In the genomic region with DNA sequence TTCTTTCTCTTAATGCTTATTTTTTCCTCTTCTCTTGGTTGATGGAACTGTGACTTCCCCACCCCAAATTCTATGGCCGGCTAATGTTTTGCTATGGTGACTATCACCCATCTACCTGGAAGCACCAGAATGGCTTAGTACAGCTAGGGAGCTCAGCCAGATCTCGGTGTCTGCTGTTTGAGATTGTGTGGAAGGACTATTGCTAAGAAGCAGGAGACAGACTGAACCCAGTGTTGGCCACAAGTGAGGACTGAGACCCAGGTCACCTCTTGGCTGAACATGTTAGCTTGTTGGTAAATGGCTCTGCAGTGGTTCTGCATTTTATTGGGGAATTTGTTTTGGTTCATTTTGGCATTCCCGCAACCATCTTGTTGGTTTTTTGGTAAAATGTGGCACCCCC, we compare ENCODE assay signal across 9 cellular contexts. TPM values are rescaled to one million over a fixed set of nuclear protein-coding genes. Genes with fewer than 3 reads are reported as not detected.
DNase-seq lines count a peak whose midpoint lies in the region; ATAC-seq and TF ChIP-seq lines count a peak whose summit lies in the region.
"Had no signal": no experiment of that assay in that cellular context is flagged by ENCODE, and none has a peak within 500 bp of the region (broad histone marks: within the 10 kb centered on the region; RNA-seq: fewer than 3 reads in every experiment).

No MANE protein-coding gene starts in this region.

- no peaks in the 10 kb centered on the region for H3K9me3 Mint-ChIP-seq in CD8-positive, alpha-beta memory T cell

- peak overlapping the region; percentile 70 to 95 (median 89) for H3K4me3 Mint-ChIP-seq in CD8-positive, alpha-beta memory T cell

- POLR2A ChIA-PET in CD8-positive, alpha-beta memory T cell (lab: Charles Lee): interaction anchor here (0.7 to 2.8 kb wide), 3 partner anchors 9 to 297 kb away, joined by 3 to 23 read pairs (median 4); no protein-coding TSS in a partner anchor
- POLR2A ChIA-PET in OCI-LY7 (lab: Charles Lee): interaction anchor here (0.5 kb wide), 1 partner anchor 10 kb away, joined by 3 read pairs; no protein-coding TSS in a partner anchor

- H2AFZ ChIP-seq in OCI-LY7 (ENCODE audit: low read length) (no peak overlapping the region), parathyroid adenoma (no peak overlapping the region)

- no peak for ATAC-seq in GM18867 (IDR thresholded peaks at IDR 0.05; ENCODE audit: unreplicated experiment)
- no peak for ATAC-seq in GM21423 (IDR thresholded peaks at IDR 0.05; ENCODE audit: unreplicated experiment)
- ATAC-seq in HG02678 (IDR thresholded peaks at IDR 0.05; ENCODE audit: unreplicated experiment): no peak

- peak overlapping the region; percentile 3 for H3K4me3 ChIP-seq in CD8-positive, alpha-beta memory T cell (ENCODE audit: low read length)
- peak overlapping the region; percentile 85 for H3K4me3 ChIP-seq in OCI-LY7 (ENCODE audit: low read depth, low read length, poor library complexity, severe bottlenecking)
- H3K4me3 ChIP-seq in parathyroid adenoma (ENCODE audit: low read depth, low read length): no peak overlapping the region

- no peak for TF ChIP-seq CTCF in OCI-LY7 (conservative IDR thresholded peaks at IDR 0.05; ENCODE audit: low read length)
- no peak for TF ChIP-seq CTCF in parathyroid adenoma (IDR thresholded peaks at IDR 0.05)

- no peaks in the 10 kb centered on the region for H3K36me3 ChIP-seq in CD8-positive, alpha-beta memory T cell (ENCODE audit: insufficient read depth, low read length)
- H3K36me3 ChIP-seq in OCI-LY7 (ENCODE audit: insufficient read depth, low read length): peaks cover 35% of the 10 kb centered on the region
- H3K36me3 ChIP-seq in parathyroid adenoma (ENCODE audit: control insufficient read depth, insufficient read depth, low read length): no peaks in the 10 kb centered on the region

- peaks cover 39% of the 10 kb centered on the region for H4K20me1 ChIP-seq in OCI-LY7 (ENCODE audit: insufficient read depth, low read length)

- peaks cover 0 to 15% (median 0%) of the 10 kb centered on the region in 3 donors for H3K36me3 Mint-ChIP-seq in CD8-positive, alpha-beta memory T cell

- H3K9me3 ChIP-seq in CD8-positive, alpha-beta memory T cell (ENCODE audit: low read length): no peaks in the 10 kb centered on the region
- H3K9me3 ChIP-seq in OCI-LY7 (ENCODE audit: low read length) (no peaks in the 10 kb centered on the region), parathyroid adenoma (ENCODE audit: control insufficient read depth, low read length) (no peaks in the 10 kb centered on the region)

- H3K4me1 ChIP-seq in CD8-positive, alpha-beta memory T cell (ENCODE audit: insufficient read depth, low read length): peaks cover 66% of the 10 kb centered on the region
- H3K4me1 ChIP-seq in OCI-LY7 (ENCODE audit: insufficient read depth, low read length, poor library complexity, severe bottlenecking) (peaks cover 46% of the 10 kb centered on the region), parathyroid adenoma (peaks cover 20% of the 10 kb centered on the region)

- no TSS peak for BruUV-seq in OCI-LY7 (replicated peaks; lab: Mats Ljungman, UMichigan)

- H3K4me1 Mint-ChIP-seq in CD8-positive, alpha-beta memory T cell: peaks cover 66 to 71% (median 70%) of the 10 kb centered on the region in 3 donors

- CTCF ChIA-PET in CD8-positive, alpha-beta memory T cell (lab: Charles Lee): interaction anchor here (0.7 to 3.0 kb wide), 7 partner anchors 9 to 331 kb away, joined by 3 to 21 read pairs (median 4); no protein-coding TSS in a partner anchor
- CTCF ChIA-PET in OCI-LY7 (lab: Charles Lee; ENCODE audit: unreplicated experiment): interaction anchor here (0.6 kb wide), 1 partner anchor 117 kb away, joined by 3 read pairs; no protein-coding TSS in a partner anchor

- peak overlapping the region; percentile 22 for H3K27ac ChIP-seq in CD8-positive, alpha-beta memory T cell (ENCODE audit: low read depth, low read length)
- H3K27ac ChIP-seq in OCI-LY7 (ENCODE audit: low read depth, low read length, poor library complexity, severe bottlenecking) (peak overlapping the region; percentile 39), parathyroid adenoma (peak overlapping the region; percentile 57)

- intact Hi-C loops in OCI-LY7 (cut with micrococcal nuclease; ENCODE audit: unreplicated experiment): loop anchor here (10.0 kb wide), 1 partner anchor 278 kb away; no protein-coding TSS in a partner anchor

- H3K9ac ChIP-seq in parathyroid adenoma: no peak overlapping the region

- H3K27me3 ChIP-seq in CD8-positive, alpha-beta memory T cell (ENCODE audit: insufficient read depth, low read length, poor library complexity, severe bottlenecking): no peaks in the 10 kb centered on the region
- no peaks in the 10 kb centered on the region for H3K27me3 ChIP-seq in parathyroid adenoma (ENCODE audit: control insufficient read depth, insufficient read depth, low read length)

- peaks cover 0 to 7% of the 10 kb centered on the region in 2 donors for H3K27me3 Mint-ChIP-seq in CD8-positive, alpha-beta memory T cell

- H3K4me2 ChIP-seq in OCI-LY7 (ENCODE audit: low read length) (peak overlapping the region; percentile 98), parathyroid adenoma (ENCODE audit: low read length) (peak overlapping the region; percentile 33)

- H3K79me2 ChIP-seq in OCI-LY7 (ENCODE audit: insufficient read depth, low read depth, low read length): peaks cover 71% of the 10 kb centered on the region
- peaks cover 42% of the 10 kb centered on the region for H3K79me2 ChIP-seq in parathyroid adenoma

- no peak for DNase-seq in CD8-positive, alpha-beta memory T cell
- no peak for DNase-seq in OCI-LY7 (ENCODE audit: low spot score)
- DNase-seq in epidermal melanocyte (ENCODE audit: insufficient read length, low spot score): peak; percentile 11
- DNase-seq in HuH-7 (ENCODE audit: low spot score): no peak
- DNase-seq: NCI-H524 treated with DMSO at 0.1 percent for 48 hours had no signal

- H3K27ac Mint-ChIP-seq in CD8-positive, alpha-beta memory T cell: peak overlapping the region in 7 of 8 donors; percentile 76 to 96 (median 94)

- no peaks in the 10 kb centered on the region for H3K9me2 ChIP-seq in OCI-LY7 (ENCODE audit: insufficient read depth, low read length)

RNA-seq across cellular contexts. Expression of gene PRRC2B, which starts 2.7 kb away (rescaled TPM):
- 100 to 1,000 TPM; 146 TPM for total RNA-seq in CD8-positive, alpha-beta memory T cell
- 42.1 TPM for polyA plus RNA-seq in CD8-positive, alpha-beta memory T cell
- 84.2 and 89.4 TPM in 2 replicates for total RNA-seq in OCI-LY7 (2014; rRNA removed; shearing (Covaris generic))
- total RNA-seq in OCI-LY7 (2022): 210 and 224 TPM in 2 replicates
